Comparison of ENCODE assay signal across 18 cellular contexts in genomic region chr13:79741006-79741405, GRCh38.
DNase-seq lines count a peak whose midpoint lies in the region; FAIRE-seq and TF ChIP-seq lines count a peak whose summit lies in the region.
"Had no signal": no experiment of that assay in that cellular context is flagged by ENCODE, and none has a peak within 500 bp of the region (broad histone marks: within the 10 kb centered on the region; RNA-seq: fewer than 3 reads in every experiment).

No MANE protein-coding gene starts in this region.

- no peaks in the 10 kb centered on the region for H3K4me1 Mint-ChIP-seq in endothelial cell (ENCODE audit: unreplicated experiment)
- H3K4me1 Mint-ChIP-seq: activated naive CD8-positive, alpha-beta T cell treated with anti-CD3 and anti-CD28 coated beads for 36 hours; stimulated activated naive CD8-positive, alpha-beta T cell treated with anti-CD3 and anti-CD28 coated beads, Interleukin-15, amount 100 ng/mL, for 72 hours had no signal

- FAIRE-seq in GM12891 (lab: Jason Lieb, UNC): no peak
- FAIRE-seq: HTR-8/SVneo, islet of Langerhans, TTC549 had no signal

- no peaks in the 10 kb centered on the region for H3K27me3 ChIP-seq in brain microvascular endothelial cell (replicated peaks)

- DNase-seq in HCEC 1CT: peak; percentile 4
- DNase-seq in brain microvascular endothelial cell: peak; percentile 42
- DNase-seq in iris pigment epithelial cell (ENCODE audit: low read depth): peak; percentile 65
- DNase-seq in renal cortical epithelial cell (ENCODE audit: low read depth): peak; percentile 71
- DNase-seq in endothelial cell (ENCODE audit: low spot score): no peak
- DNase-seq in RPMI8226: no peak
- DNase-seq in OCI-M2 (lab: John Stamatoyannopoulos, UW; ENCODE audit: unreplicated experiment): no peak
- DNase-seq in GM12891 (ENCODE audit: insufficient read length, low spot score): no peak
- DNase-seq: activated naive CD8-positive, alpha-beta T cell treated with anti-CD3 and anti-CD28 coated beads for 36 hours; CD4-positive, alpha-beta T cell; NCI-H1048; NCI-H510A; nucleus accumbens; stimulated activated naive CD8-positive, alpha-beta T cell treated with anti-CD3 and anti-CD28 coated beads, Interleukin-15, amount 100 ng/mL, for 72 hours had no signal

- no peaks in the 10 kb centered on the region for H3K36me3 ChIP-seq in brain microvascular endothelial cell (replicated peaks)

- no peak overlapping the region for H3K4me3 Mint-ChIP-seq in endothelial cell (ENCODE audit: unreplicated experiment)
- H3K4me3 Mint-ChIP-seq: activated naive CD8-positive, alpha-beta T cell treated with anti-CD3 and anti-CD28 coated beads for 36 hours; CD4-positive, alpha-beta T cell; stimulated activated naive CD8-positive, alpha-beta T cell treated with anti-CD3 and anti-CD28 coated beads, Interleukin-15, amount 100 ng/mL, for 72 hours had no signal

- H3K9me3 Mint-ChIP-seq in endothelial cell (ENCODE audit: unreplicated experiment): no peaks in the 10 kb centered on the region
- H3K9me3 Mint-ChIP-seq: activated naive CD8-positive, alpha-beta T cell treated with anti-CD3 and anti-CD28 coated beads for 36 hours; CD4-positive, alpha-beta T cell had no signal

- H3K27ac Mint-ChIP-seq in endothelial cell (ENCODE audit: unreplicated experiment): no peak overlapping the region
- H3K27ac Mint-ChIP-seq: activated naive CD8-positive, alpha-beta T cell treated with anti-CD3 and anti-CD28 coated beads for 36 hours; CD4-positive, alpha-beta T cell; stimulated activated naive CD8-positive, alpha-beta T cell treated with anti-CD3 and anti-CD28 coated beads, Interleukin-15, amount 100 ng/mL, for 72 hours had no signal

- in situ Hi-C loops in brain microvascular endothelial cell (cut with HindIII; ENCODE audit: low pct_ligation_motif_present, low sequenced_read_pairs): no loop called here

- TF ChIP-seq POLR2A in GM12891 (IDR thresholded peaks at IDR 0.05; ENCODE audit: low read depth, low read length): no peak

- no peak overlapping the region for H3K4me3 ChIP-seq in brain microvascular endothelial cell (ENCODE audit: low read depth, low read length)

- no peak overlapping the region for H3K27ac ChIP-seq in brain microvascular endothelial cell
- H3K27ac ChIP-seq: epithelial cell of prostate had no signal

- H3K36me3 Mint-ChIP-seq in endothelial cell (ENCODE audit: low read depth, unreplicated experiment): no peaks in the 10 kb centered on the region
- H3K36me3 Mint-ChIP-seq: activated naive CD8-positive, alpha-beta T cell treated with anti-CD3 and anti-CD28 coated beads for 36 hours had no signal

- no peak for TF ChIP-seq CTCF in brain microvascular endothelial cell (IDR thresholded peaks at IDR 0.05; ENCODE audit: low read depth, low read length, missing control alignments)
- no peak for TF ChIP-seq CTCF in endothelial cell (IDR thresholded peaks at IDR 0.05; ENCODE audit: unreplicated experiment)

- H3K27me3 Mint-ChIP-seq in endothelial cell (ENCODE audit: unreplicated experiment): no peaks in the 10 kb centered on the region
- H3K27me3 Mint-ChIP-seq: activated naive CD8-positive, alpha-beta T cell treated with anti-CD3 and anti-CD28 coated beads for 36 hours; CD4-positive, alpha-beta T cell; stimulated activated naive CD8-positive, alpha-beta T cell treated with anti-CD3 and anti-CD28 coated beads, Interleukin-15, amount 100 ng/mL, for 72 hours had no signal

TF ChIP-seq in GM12891, 5 proteins besides CTCF, POLR2A, EP300 and RAD21:
- TF ChIP-seq SPI1 (IDR thresholded peaks at IDR 0.05; ENCODE audit: low read depth, low read length) (no peak), POLR2AphosphoS5 (IDR thresholded peaks at IDR 0.05; ENCODE audit: low read depth, low read length) (no peak), PAX5 (IDR thresholded peaks at IDR 0.05; ENCODE audit: insufficient read depth, low read length, severe bottlenecking) (no peak), POU2F2 (IDR thresholded peaks at IDR 0.05; ENCODE audit: low read depth, low read length) (no peak), TAF1 (IDR thresholded peaks at IDR 0.05; ENCODE audit: low read depth, low read length) (no peak)

Comparison
In these comparisons a context has a peak if more than half of its experiments do, and no peak if none do; other contexts are left out.
1. DNase-seq: peak in HCEC 1CT (single experiment), brain microvascular endothelial cell (single experiment), iris pigment epithelial cell (single experiment) and renal cortical epithelial cell (single experiment); none in endothelial cell (single experiment), RPMI8226 (single experiment), OCI-M2 (single experiment) and GM12891 (single experiment).